ENCODE assay signal across 12 cellular contexts in genomic region chr6:111861321-111861938, GRCh38. TPM values are rescaled to one million over a fixed set of nuclear protein-coding genes. Genes with fewer than 3 reads are reported as not detected.
DNase-seq lines count a peak whose midpoint lies in the region; ATAC-seq, FAIRE-seq and TF ChIP-seq lines count a peak whose summit lies in the region.
"Had no signal": no experiment of that assay in that cellular context is flagged by ENCODE, and none has a peak within 500 bp of the region (broad histone marks: within the 10 kb centered on the region; RNA-seq: fewer than 3 reads in every experiment).

No MANE protein-coding gene starts in this region.

- H2AFZ ChIP-seq in HepG2 (ENCODE audit: low read length): no peak overlapping the region

- no peak overlapping the region for H3K4me2 ChIP-seq in HepG2 (ENCODE audit: low read depth, low read length)

- H3K27ac Mint-ChIP-seq in naive thymus-derived CD4-positive, alpha-beta T cell: peak overlapping the region in 7 of 9 donors; percentile 9 to 75 (median 38)

- no peaks in the 10 kb centered on the region for H3K36me3 ChIP-seq in HUES48 (ENCODE audit: control insufficient read depth, insufficient read depth, low read length)
- H3K36me3 ChIP-seq in naive thymus-derived CD4-positive, alpha-beta T cell (ENCODE audit: control insufficient read depth in 2 of 3, insufficient read depth in 3 of 3, low read length in 3 of 3): no peaks in the 10 kb centered on the region
- H3K36me3 ChIP-seq in HepG2 (replicated peaks in 1 of 2; ENCODE audit: control insufficient read depth in 1 of 2, insufficient read depth in 2 of 2, low read length in 2 of 2): no peaks in the 10 kb centered on the region

- intact Hi-C loops in naive thymus-derived CD4-positive, alpha-beta T cell (cut with micrococcal nuclease): no loop called here
- intact Hi-C loops in HepG2 (cut with micrococcal nuclease; ENCODE audit: unreplicated experiment) (no loop called here), lower leg skin (cut with DNase I; ENCODE audit: low total_unique reads) (no loop called here)

- no TSS peak for BruUV-seq in HepG2 (replicated peaks; lab: Mats Ljungman, UMichigan)

- no peaks in the 10 kb centered on the region for H3K9me3 Mint-ChIP-seq in naive thymus-derived CD4-positive, alpha-beta T cell

- H3K27ac ChIP-seq in HUES48 (ENCODE audit: low read depth, low read length) (peak overlapping the region; percentile 67), HepG2 (ENCODE audit: extremely low read length, insufficient read depth, low read length) (no peak overlapping the region)
- H3K27ac ChIP-seq in naive thymus-derived CD4-positive, alpha-beta T cell (ENCODE audit: low read depth, low read length): peak overlapping the region; percentile 9

- 86% methylated on average over 8 of the region's 8 CpGs for WGBS in HepG2 (ENCODE audit: low lambda C conversion rate)
- 84 to 88% methylated on average over 8 of the region's 8 CpGs for WGBS in lower leg skin, 2 donors

- TF ChIP-seq RAD21 in HepG2 (CRISPR knock-in tag; IDR thresholded peaks at IDR 0.05): no peak

- DNase-seq in NCI-H2081 (lab: John Stamatoyannopoulos, UW): peak; percentile 51 to 81
- no peak for DNase-seq in NCI-H2081 treated with DMSO at 0.1 percent for 48 hours (lab: John Stamatoyannopoulos, UW)
- peak; percentile 74 for DNase-seq in NCI-H774 (lab: John Stamatoyannopoulos, UW)
- no peak for DNase-seq in naive thymus-derived CD4-positive, alpha-beta T cell
- DNase-seq in HepG2 (ENCODE audit: low spot score): no peak
- no peak for DNase-seq in NCI-H1694 (lab: John Stamatoyannopoulos, UW)
- no peak for DNase-seq in lower leg skin (ENCODE audit: low spot score in 2 of 2)
- DNase-seq: activated CD4-positive, CD25-positive, alpha-beta regulatory T cell; trophoblast cell had no signal

- H3K9me3 ChIP-seq in HUES48 (ENCODE audit: control insufficient read depth, insufficient read depth, low read length) (no peaks in the 10 kb centered on the region), HepG2 (ENCODE audit: low read length) (no peaks in the 10 kb centered on the region)
- H3K9me3 ChIP-seq in naive thymus-derived CD4-positive, alpha-beta T cell (ENCODE audit: control insufficient read depth in 2 of 3, low read length in 3 of 3): no peaks in the 10 kb centered on the region

- in situ Hi-C loops in HepG2 (cut with HindIII; ENCODE audit: extremely low pct_ligation_motif_present, low pct_unique_long_range_greater_than_20kb): no loop called here

- no peak for FAIRE-seq in HepG2 (lab: Jason Lieb, UNC)
- FAIRE-seq: A204.1 had no signal

- H3K4me3 ChIP-seq in HUES48 (ENCODE audit: low read depth, low read length) (no peak overlapping the region), HepG2 (replicated peaks in 1 of 3; ENCODE audit: insufficient read depth in 1 of 3, low read depth in 2 of 3, low read length in 3 of 3) (no peak overlapping the region), lower leg skin (ENCODE audit: low read depth, poor library complexity, severe bottlenecking) (no peak overlapping the region)
- peak overlapping the region; percentile 6 for H3K4me3 ChIP-seq in naive thymus-derived CD4-positive, alpha-beta T cell (ENCODE audit: low read length)

- POLR2A ChIA-PET in naive thymus-derived CD4-positive, alpha-beta T cell (lab: Charles Lee): interaction anchor here (1.9 kb wide), 1 partner anchor 12 kb away, joined by 6 read pairs; the partner anchor contains the start of gene FYN
- POLR2A ChIA-PET in HepG2 (lab: Yijun Ruan, JAX): no interaction called here

- CTCF ChIA-PET in naive thymus-derived CD4-positive, alpha-beta T cell (lab: Charles Lee): no interaction called here
- CTCF ChIA-PET in HepG2 (lab: Yijun Ruan, JAX; ENCODE audit: low intra/inter-chr PET ratio, low total read pairs): no interaction called here

- H3K4me1 ChIP-seq in HUES48 (ENCODE audit: control insufficient read depth, insufficient read depth, low read length) (peaks cover 81% of the 10 kb centered on the region), HepG2 (ENCODE audit: insufficient read depth, low read length) (no peaks in the 10 kb centered on the region)
- peaks cover 85 to 96% of the 10 kb centered on the region in 2 donors for H3K4me1 ChIP-seq in naive thymus-derived CD4-positive, alpha-beta T cell (ENCODE audit: control insufficient read depth in 2 of 2, insufficient read depth in 2 of 2, low read length in 2 of 2)

- no peaks in the 10 kb centered on the region for H4K20me1 ChIP-seq in HepG2 (ENCODE audit: insufficient read depth, low read length)

- peaks cover 0 to 26% (median 0%) of the 10 kb centered on the region in 5 donors for H3K36me3 Mint-ChIP-seq in naive thymus-derived CD4-positive, alpha-beta T cell

- no peaks in the 10 kb centered on the region for H3K79me2 ChIP-seq in HepG2 (ENCODE audit: insufficient read depth, low read length)

- TF ChIP-seq CTCF in HepG2 (CRISPR knock-in tag; IDR thresholded peaks at IDR 0.05) (no peak), lower leg skin (IDR thresholded peaks at IDR 0.05) (no peak)

- ATAC-seq in naive thymus-derived CD4-positive, alpha-beta T cell: peak; percentile 14
- ATAC-seq in HepG2: no peak
- ATAC-seq: SK-N-SH treated with all-trans-retinoic acid at 6 μM for 48 hours had no signal

- TF ChIP-seq EP300 in HepG2 (IDR thresholded peaks at IDR 0.05; ENCODE audit: low read depth in 2 of 2, low read length in 2 of 2) (no peak), HepG2 (CRISPR knock-in tag; IDR thresholded peaks at IDR 0.05; ENCODE audit: borderline replicate concordance) (no peak)

- H3K4me1 Mint-ChIP-seq in naive thymus-derived CD4-positive, alpha-beta T cell: peaks cover 0 to 100% (median 96%) of the 10 kb centered on the region in 7 donors

- H3K4me3 Mint-ChIP-seq in naive thymus-derived CD4-positive, alpha-beta T cell: peak overlapping the region in 9 of 10 donors; percentile 16 to 93 (median 40)

- H3K9ac ChIP-seq in HUES48 (ENCODE audit: low read depth, low read length): no peak overlapping the region
- no peak overlapping the region for H3K9ac ChIP-seq in HepG2 (ENCODE audit: insufficient read depth, low read depth, low read length)

- H3K27me3 ChIP-seq in HUES48 (ENCODE audit: control insufficient read depth, insufficient read depth, low read length): no peaks in the 10 kb centered on the region
- no peaks in the 10 kb centered on the region for H3K27me3 ChIP-seq in naive thymus-derived CD4-positive, alpha-beta T cell (ENCODE audit: control insufficient read depth in 2 of 2, insufficient read depth in 2 of 2, low read length in 2 of 2)
- H3K27me3 ChIP-seq in HepG2 (ENCODE audit: control insufficient read depth in 1 of 2, insufficient read depth in 2 of 2, low read length in 2 of 2): no peaks in the 10 kb centered on the region

- no peaks in the 10 kb centered on the region for H3K27me3 Mint-ChIP-seq in naive thymus-derived CD4-positive, alpha-beta T cell

- no peak for TF ChIP-seq POLR2A in HepG2 (IDR thresholded peaks at IDR 0.05; ENCODE audit: insufficient read depth in 1 of 2, low read depth in 2 of 2, low read length in 2 of 2)
- no peak for TF ChIP-seq POLR2A in lower leg skin (IDR thresholded peaks at IDR 0.05)

TF ChIP-seq in HepG2, 621 proteins besides CTCF, POLR2A, EP300 and RAD21 (continues in another document):
- TF ChIP-seq GMEB2 (CRISPR knock-in tag; IDR thresholded peaks at IDR 0.05; ENCODE audit: low read depth) (no peak), MTF1 (CRISPR knock-in tag; IDR thresholded peaks at IDR 0.05) (no peak), PHF5A (CRISPR knock-in tag; IDR thresholded peaks at IDR 0.05; ENCODE audit: low read depth, unreplicated experiment) (no peak), ARNT2 (CRISPR knock-in tag; IDR thresholded peaks at IDR 0.05; ENCODE audit: low read depth) (no peak), NFYC (CRISPR knock-in tag; IDR thresholded peaks at IDR 0.05) (no peak), ZNF589 (CRISPR knock-in tag; conservative IDR thresholded peaks at IDR 0.05) (no peak)

RNA-seq across cellular contexts. Expression of gene FYN, which starts 11.8 kb away (rescaled TPM):
- 100 to 1,000 TPM; 200 to 720 (median 447) TPM for total RNA-seq in naive thymus-derived CD4-positive, alpha-beta T cell
- 100 to 1,000 TPM; 226 to 330 TPM for polyA plus RNA-seq in naive thymus-derived CD4-positive, alpha-beta T cell
- total RNA-seq in HepG2 (2016; rRNA removed; fragmentation: Illumina TruSeq; extraction: Trizol) (14.6 and 15.5 TPM in 2 replicates), lower leg skin (10 to 100 TPM; 56.3 to 96.4 (median 81.8) TPM)
- total RNA-seq in HepG2 (2016; cell fraction: cytosol; rRNA removed; fragmentation: Illumina TruSeq; extraction: Trizol; ENCODE audit: low read depth): 3.6 and 4.1 TPM in 2 replicates
- 13.7 and 16.0 TPM in 2 replicates for total RNA-seq in HepG2 (2016; cell fraction: insoluble cytoplasmic fraction; rRNA removed; fragmentation: Illumina TruSeq; extraction: Trizol)
- 11.6 and 12.0 TPM in 2 replicates for total RNA-seq in HepG2 (2016; cell fraction: membrane; rRNA removed; fragmentation: Illumina TruSeq; extraction: Trizol)
- 17.8 and 19.2 TPM in 2 replicates for total RNA-seq in HepG2 (2016; cell fraction: nucleus; rRNA removed; fragmentation: Illumina TruSeq; extraction: Trizol)
- polyA plus RNA-seq in HepG2 (2011; rRNA removed): 22.6 and 24.6 TPM in 2 replicates
- polyA plus RNA-seq in HepG2 (2011; cell fraction: cytosol; rRNA removed): 16.8 and 28.6 TPM in 2 replicates
- 31.3 and 40.2 TPM in 2 replicates for polyA plus RNA-seq in HepG2 (2011; cell fraction: nucleus; rRNA removed)
- 22.4 and 23.4 TPM in 2 replicates for polyA plus RNA-seq in HepG2 (2012)
- polyA plus RNA-seq in HepG2 (2016; cell fraction: cytosol; fragmentation: Illumina TruSeq; extraction: Trizol; ENCODE audit: low read depth): 3.4 and 3.5 TPM in 2 replicates
- polyA plus RNA-seq in HepG2 (2016; cell fraction: insoluble cytoplasmic fraction; fragmentation: Illumina TruSeq; extraction: Trizol; ENCODE audit: low read depth): 18.8 and 20.1 TPM in 2 replicates
- 10.6 and 11.8 TPM in 2 replicates for polyA plus RNA-seq in HepG2 (2016; cell fraction: membrane; fragmentation: Illumina TruSeq; extraction: Trizol; ENCODE audit: low read depth)
- polyA plus RNA-seq in HepG2 (2016; cell fraction: nucleus; fragmentation: Illumina TruSeq; extraction: Trizol; ENCODE audit: insufficient read depth, low read depth): 17.9 and 20.2 TPM in 2 replicates
- 37.8 and 75.6 TPM in 2 replicates for polyA minus RNA-seq in HepG2 (2011; rRNA and poly(A)+ RNA removed; ENCODE audit: low replicate concordance)
- polyA minus RNA-seq in HepG2 (2011; cell fraction: cytosol; rRNA and poly(A)+ RNA removed): 19.1 and 20.6 TPM in 2 replicates
- polyA minus RNA-seq in HepG2 (2011; cell fraction: nucleus; rRNA and poly(A)+ RNA removed): 45.1 and 62.6 TPM in 2 replicates

Comparison
In these comparisons a context has a peak if more than half of its experiments do, and no peak if none do; other contexts are left out.
1. DNase-seq: peak in NCI-H2081 (2 of 2) and NCI-H774 (single experiment); none in NCI-H2081 treated with DMSO at 0.1 percent for 48 hours (single experiment), naive thymus-derived CD4-positive, alpha-beta T cell (0 of 9), HepG2 (single experiment), NCI-H1694 (single experiment) and lower leg skin (0 of 2).